ENCODE assay signal across 12 cellular contexts in genomic region chr3:53513556-53514190, GRCh38. TPM values are rescaled to one million over a fixed set of nuclear protein-coding genes. Genes with fewer than 3 reads are reported as not detected.
DNase-seq lines count a peak whose midpoint lies in the region; ATAC-seq and TF ChIP-seq lines count a peak whose summit lies in the region.
"Had no signal": no experiment of that assay in that cellular context is flagged by ENCODE, and none has a peak within 500 bp of the region (broad histone marks: within the 10 kb centered on the region; RNA-seq: fewer than 3 reads in every experiment).

No MANE protein-coding gene starts in this region.

- CTCF ChIA-PET in activated CD8-positive, alpha-beta T cell treated with anti-CD3 and anti-CD28 coated beads for 36 hours (lab: Charles Lee), result interaction anchor here (1.2 to 1.4 kb wide), 2 partner anchors 11 to 119 kb away, joined by 3 to 5 read pairs; no protein-coding TSS in a partner anchor
- CTCF ChIA-PET in activated CD8-positive, alpha-beta T cell treated with anti-CD3 and anti-CD28 coated beads, Interleukin-2, amount 10 ng/mL, durations not matched to agents 7 days and 5 days (lab: Charles Lee), result interaction anchor here (1.0 kb wide), 1 partner anchor 10 kb away, joined by 3 read pairs; no protein-coding TSS in a partner anchor

- no peaks in the 10 kb centered on the region for H3K36me3 ChIP-seq in smooth muscle cell (ENCODE audit: low read depth)
- H3K36me3 ChIP-seq: heart right ventricle had no signal

- H3K4me3 ChIP-seq in smooth muscle cell, result no peak overlapping the region
- H3K4me3 ChIP-seq: coronary artery, heart right ventricle had no signal

- no peaks in the 10 kb centered on the region for H3K9me3 Mint-ChIP-seq in activated CD8-positive, alpha-beta T cell treated with anti-CD3 and anti-CD28 coated beads for 36 hours
- H3K9me3 Mint-ChIP-seq in activated CD8-positive, alpha-beta T cell treated with anti-CD3 and anti-CD28 coated beads, Interleukin-2, amount 10 ng/mL, durations not matched to agents 7 days and 5 days (ENCODE audit: insufficient read depth), result no peaks in the 10 kb centered on the region
- H3K9me3 Mint-ChIP-seq in activated T-helper 17 cell treated with anti-CD3 and anti-CD28 coated beads, Interleukin-2, amount 50 U/mL, for 72 hours, result no peaks in the 10 kb centered on the region

- H3K27me3 Mint-ChIP-seq in activated CD8-positive, alpha-beta T cell treated with anti-CD3 and anti-CD28 coated beads for 36 hours, result peaks cover 16% of the 10 kb centered on the region
- H3K27me3 Mint-ChIP-seq in activated CD8-positive, alpha-beta T cell treated with anti-CD3 and anti-CD28 coated beads, Interleukin-2, amount 10 ng/mL, durations not matched to agents 7 days and 5 days (ENCODE audit: low read depth), result peaks cover 16% of the 10 kb centered on the region
- H3K27me3 Mint-ChIP-seq in activated T-helper 17 cell treated with anti-CD3 and anti-CD28 coated beads, Interleukin-2, amount 50 U/mL, for 72 hours, result peaks cover 26% of the 10 kb centered on the region

- POLR2A ChIA-PET in activated CD8-positive, alpha-beta T cell treated with anti-CD3 and anti-CD28 coated beads for 36 hours (lab: Charles Lee), result no interaction called here
- POLR2A ChIA-PET in activated CD8-positive, alpha-beta T cell treated with anti-CD3 and anti-CD28 coated beads, Interleukin-2, amount 10 ng/mL, durations not matched to agents 7 days and 5 days (lab: Charles Lee), result interaction anchor here (0.6 kb wide), 1 partner anchor 402 kb away, joined by 4 read pairs; no protein-coding TSS in a partner anchor

- intact Hi-C loops in activated CD8-positive, alpha-beta T cell treated with anti-CD3 and anti-CD28 coated beads for 36 hours (cut with micrococcal nuclease), result no loop called here

- DNase-seq in activated CD8-positive, alpha-beta T cell treated with anti-CD3 and anti-CD28 coated beads for 36 hours, result no peak
- no peak for DNase-seq in activated CD8-positive, alpha-beta T cell treated with anti-CD3 and anti-CD28 coated beads, Interleukin-2, amount 10 ng/mL, durations not matched to agents 7 days and 5 days
- DNase-seq in HT-29 (ENCODE audit: low spot score) (peak; percentile 39), smooth muscle cell (lab: John Stamatoyannopoulos, UW; ENCODE audit: unreplicated experiment) (no peak), occipital lobe (lab: John Stamatoyannopoulos, UW) (no peak)
- no peak for DNase-seq in central memory CD4-positive, alpha-beta T cell
- DNase-seq: H7, heart right ventricle, T-helper 17 cell had no signal

- TF ChIP-seq CTCF in activated CD8-positive, alpha-beta T cell treated with anti-CD3 and anti-CD28 coated beads for 36 hours (IDR thresholded peaks at IDR 0.05), result peak; percentile 26
- TF ChIP-seq CTCF in smooth muscle cell (IDR thresholded peaks at IDR 0.05; ENCODE audit: borderline replicate concordance, insufficient read depth, poor library complexity, severe bottlenecking), result peak; percentile 9

- H3K9me3 ChIP-seq in smooth muscle cell (replicated peaks; ENCODE audit: low read depth), result no peaks in the 10 kb centered on the region
- H3K9me3 ChIP-seq: heart right ventricle had no signal

- H2AFZ ChIP-seq in smooth muscle cell (ENCODE audit: low read depth), result no peak overlapping the region

- WGBS in smooth muscle cell (ENCODE audit: low lambda C conversion rate), result 93% methylated on average over 7 of the region's 7 CpGs

- H3K27ac Mint-ChIP-seq in activated CD8-positive, alpha-beta T cell treated with anti-CD3 and anti-CD28 coated beads for 36 hours, result no peak overlapping the region
- H3K27ac Mint-ChIP-seq in activated CD8-positive, alpha-beta T cell treated with anti-CD3 and anti-CD28 coated beads, Interleukin-2, amount 10 ng/mL, durations not matched to agents 7 days and 5 days, result no peak overlapping the region
- H3K27ac Mint-ChIP-seq in activated T-helper 17 cell treated with anti-CD3 and anti-CD28 coated beads, Interleukin-2, amount 50 U/mL, for 72 hours, result no peak overlapping the region
- H3K27ac Mint-ChIP-seq: T-helper 17 cell had no signal

- no peaks in the 10 kb centered on the region for H3K4me1 Mint-ChIP-seq in activated CD8-positive, alpha-beta T cell treated with anti-CD3 and anti-CD28 coated beads for 36 hours (ENCODE audit: low read depth)
- H3K4me1 Mint-ChIP-seq in activated CD8-positive, alpha-beta T cell treated with anti-CD3 and anti-CD28 coated beads, Interleukin-2, amount 10 ng/mL, durations not matched to agents 7 days and 5 days (ENCODE audit: low read depth), result no peaks in the 10 kb centered on the region
- no peaks in the 10 kb centered on the region for H3K4me1 Mint-ChIP-seq in activated T-helper 17 cell treated with anti-CD3 and anti-CD28 coated beads, Interleukin-2, amount 50 U/mL, for 72 hours
- H3K4me1 Mint-ChIP-seq: T-helper 17 cell had no signal

- H3K4me2 ChIP-seq in smooth muscle cell, result no peak overlapping the region

- H3K79me2 ChIP-seq in smooth muscle cell (ENCODE audit: low read depth), result no peaks in the 10 kb centered on the region

- no peaks in the 10 kb centered on the region for H3K36me3 Mint-ChIP-seq in activated CD8-positive, alpha-beta T cell treated with anti-CD3 and anti-CD28 coated beads for 36 hours (ENCODE audit: low read depth)
- H3K36me3 Mint-ChIP-seq in activated CD8-positive, alpha-beta T cell treated with anti-CD3 and anti-CD28 coated beads, Interleukin-2, amount 10 ng/mL, durations not matched to agents 7 days and 5 days (ENCODE audit: low read depth), result no peaks in the 10 kb centered on the region
- H3K36me3 Mint-ChIP-seq in activated T-helper 17 cell treated with anti-CD3 and anti-CD28 coated beads, Interleukin-2, amount 50 U/mL, for 72 hours (ENCODE audit: low read depth), result no peaks in the 10 kb centered on the region

- H3K27ac ChIP-seq in smooth muscle cell (ENCODE audit: low read depth), result no peak overlapping the region
- H3K27ac ChIP-seq: coronary artery, heart right ventricle had no signal

- H3F3A ChIP-seq in smooth muscle cell (ENCODE audit: low read depth), result no peaks in the 10 kb centered on the region

- no peak overlapping the region for H3K9ac ChIP-seq in smooth muscle cell (ENCODE audit: low read depth)

- no peak overlapping the region for H3K4me3 Mint-ChIP-seq in activated CD8-positive, alpha-beta T cell treated with anti-CD3 and anti-CD28 coated beads for 36 hours
- H3K4me3 Mint-ChIP-seq in activated CD8-positive, alpha-beta T cell treated with anti-CD3 and anti-CD28 coated beads, Interleukin-2, amount 10 ng/mL, durations not matched to agents 7 days and 5 days, result no peak overlapping the region
- H3K4me3 Mint-ChIP-seq in activated T-helper 17 cell treated with anti-CD3 and anti-CD28 coated beads, Interleukin-2, amount 50 U/mL, for 72 hours, result no peak overlapping the region
- H3K4me3 Mint-ChIP-seq: T-helper 17 cell had no signal

- H4K20me1 ChIP-seq in smooth muscle cell (ENCODE audit: low read depth), result no peaks in the 10 kb centered on the region

- peaks cover 7% of the 10 kb centered on the region for H3K4me1 ChIP-seq in smooth muscle cell (ENCODE audit: low read depth)

- no peaks in the 10 kb centered on the region for H3K27me3 ChIP-seq in smooth muscle cell (ENCODE audit: low read depth)

- peak; percentile 79 for ATAC-seq in activated CD8-positive, alpha-beta T cell treated with anti-CD3 and anti-CD28 coated beads for 36 hours
- ATAC-seq in activated CD8-positive, alpha-beta T cell treated with anti-CD3 and anti-CD28 coated beads, Interleukin-2, amount 10 ng/mL, durations not matched to agents 7 days and 5 days, result no peak
- peak; percentile 81 for ATAC-seq in activated T-helper 17 cell treated with anti-CD3 and anti-CD28 coated beads, Interleukin-2, amount 50 U/mL, for 72 hours (replicated peaks)
- ATAC-seq in HG02885 (IDR thresholded peaks at IDR 0.05; ENCODE audit: poor library complexity, unreplicated experiment), result no peak
- ATAC-seq: heart right ventricle, T-helper 17 cell had no signal

RNA-seq across cellular contexts. Expression of gene CACNA1D, which starts 19.3 kb away (rescaled TPM):
- not detected for total RNA-seq in activated CD8-positive, alpha-beta T cell treated with anti-CD3 and anti-CD28 coated beads for 36 hours
- under 1 TPM; 0.31 to 0.32 TPM for total RNA-seq in activated CD8-positive, alpha-beta T cell treated with anti-CD3 and anti-CD28 coated beads, Interleukin-2, amount 10 ng/mL, durations not matched to agents 7 days and 5 days
- total RNA-seq in HT-29 (2014; rRNA removed; shearing (Covaris generic)), result 17.1 and 25.3 TPM in 2 replicates
- total RNA-seq in activated T-helper 17 cell treated with anti-CD3 and anti-CD28 coated beads, Interleukin-2, amount 50 U/mL, for 72 hours, result 1 to 10 TPM in 1 of 2 donors, under 1 TPM in 1; 0.56 to 1.5 TPM
- total RNA-seq in smooth muscle cell (0.63 and 0.76 TPM in 2 replicates), occipital lobe (14.0 TPM)
- polyA plus RNA-seq in smooth muscle cell, result 1.4 TPM in 1 of 2 replicates, not detected in the other

Comparison
In these comparisons a context has a peak if more than half of its experiments do, and no peak if none do; other contexts are left out.
1. ATAC-seq: peak in activated CD8-positive, alpha-beta T cell treated with anti-CD3 and anti-CD28 coated beads for 36 hours (single experiment) and activated T-helper 17 cell treated with anti-CD3 and anti-CD28 coated beads, Interleukin-2, amount 50 U/mL, for 72 hours (single experiment); none in activated CD8-positive, alpha-beta T cell treated with anti-CD3 and anti-CD28 coated beads, Interleukin-2, amount 10 ng/mL, durations not matched to agents 7 days and 5 days (single experiment) and HG02885 (single experiment).